ENCODE assay signal across 8 cellular contexts in the genomic region with DNA sequence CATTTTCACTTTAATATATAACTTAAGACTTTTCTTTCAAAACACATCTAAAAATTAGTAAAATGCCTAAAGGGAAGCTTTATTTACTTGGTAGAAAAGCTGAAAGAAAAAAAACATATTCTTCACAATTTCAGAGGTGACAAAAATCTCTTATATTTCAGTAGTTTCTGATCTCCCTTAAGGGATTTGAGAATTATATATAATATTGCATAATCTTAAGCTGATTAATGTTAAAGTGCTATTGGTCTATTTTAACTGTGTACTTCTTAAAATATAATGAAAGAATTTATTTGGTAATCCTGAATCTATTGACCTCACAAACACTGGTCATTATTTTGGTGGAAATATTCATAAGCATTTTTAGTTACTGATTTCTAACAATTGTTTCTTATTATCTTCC. TPM values are rescaled to one million over a fixed set of nuclear protein-coding genes. Genes with fewer than 3 reads are reported as not detected.
A peak's percentile ranks its signal among the peaks of the same experiment; 100 is the strongest.
DNase-seq lines count a peak whose midpoint lies in the region; ATAC-seq and TF ChIP-seq lines count a peak whose summit lies in the region.

No MANE protein-coding gene starts in this region.

- peak overlapping the region; percentile 92 for H3K4me2 ChIP-seq in mammary epithelial cell (ENCODE audit: insufficient read depth, low read depth, low read length)

- intact Hi-C loops in mammary epithelial cell (cut with micrococcal nuclease) (loop anchor here (5.0 kb wide), 2 partner anchors 104 to 121 kb away; no protein-coding TSS in a partner anchor), posterior cingulate gyrus (cut with DNase I) (no loop called here)

- peak overlapping the region; percentile 99 for H2AFZ ChIP-seq in mammary epithelial cell (ENCODE audit: low read depth, low read length)

- TF ChIP-seq CTCF in 22Rv1 (IDR thresholded peaks at IDR 0.05) (no peak), mammary epithelial cell (conservative IDR thresholded peaks at IDR 0.05 in 1 of 2, IDR thresholded peaks at IDR 0.05 in 1 of 2; ENCODE audit: extremely low read depth in 1 of 2, insufficient read depth in 1 of 2, low read depth in 1 of 2, low read length in 2 of 2) (no peak)

- peak overlapping the region; percentile 85 for H3K4me3 ChIP-seq in HUES64 (ENCODE audit: low read length)
- H3K4me3 ChIP-seq in mammary epithelial cell (replicated peaks in 1 of 3; ENCODE audit: insufficient read depth in 1 of 3, low read depth in 2 of 3, low read length in 3 of 3) = peak overlapping the region; percentile 68 to 81 (median 73)
- H3K4me3 ChIP-seq in mucosa of stomach (ENCODE audit: low read length) = peak overlapping the region; percentile 83

- in situ Hi-C loops in mammary epithelial cell (cut with MboI; ENCODE audit: low sequenced_read_pairs in 2 of 2) = no loop called here

- DNase-seq in mammary epithelial cell = no peak
- DNase-seq in posterior cingulate gyrus = no peak
- no peak for DNase-seq in NAMALWA (ENCODE audit: low spot score)

- peaks cover 10% of the 10 kb centered on the region; the same call in 1 of the 2 replicates for H3K36me3 ChIP-seq in HUES64 (ENCODE audit: insufficient read depth, low read length)
- no peaks in the 10 kb centered on the region for H3K36me3 ChIP-seq in mammary epithelial cell (ENCODE audit: insufficient read depth, low read length)
- H3K36me3 ChIP-seq in mucosa of stomach (ENCODE audit: control insufficient read depth, insufficient read depth, low read length) = peaks cover 6% of the 10 kb centered on the region

- no TSS peak for BruUV-seq in mammary epithelial cell (replicated peaks; lab: Mats Ljungman, UMichigan)

- H3K27ac ChIP-seq in 22Rv1 (peak overlapping the region; percentile 96), HUES64 (ENCODE audit: low read depth, low read length) (peak overlapping the region; percentile 91), mammary epithelial cell (ENCODE audit: insufficient read depth, low read depth, low read length) (peak overlapping the region; percentile 83)

- no peaks in the 10 kb centered on the region for H3K9me3 ChIP-seq in HUES64 (ENCODE audit: insufficient read depth, low read depth, low read length)
- H3K9me3 ChIP-seq in mammary epithelial cell (replicated peaks; ENCODE audit: insufficient read depth, low read length) = no peaks in the 10 kb centered on the region
- H3K9me3 ChIP-seq in mucosa of stomach (ENCODE audit: control insufficient read depth, low read length) = no peaks in the 10 kb centered on the region

- H3K9ac ChIP-seq in HUES64 (ENCODE audit: low read depth, low read length) = peak overlapping the region; percentile 92
- H3K9ac ChIP-seq in mammary epithelial cell (ENCODE audit: insufficient read depth, low read length) = peak overlapping the region; percentile 94
- H3K9ac ChIP-seq in mucosa of stomach (ENCODE audit: low read length) = peak overlapping the region; percentile 85

- peaks cover 26% of the 10 kb centered on the region for H3K79me2 ChIP-seq in mammary epithelial cell (ENCODE audit: insufficient read depth, low read length)

- CTCF ChIA-PET in mammary epithelial cell (lab: Charles Lee; ENCODE audit: low non-redundant PET) = no interaction called here

- H4K20me1 ChIP-seq in mammary epithelial cell (ENCODE audit: insufficient read depth, low read length) = no peaks in the 10 kb centered on the region

- ATAC-seq in HG03521 (IDR thresholded peaks at IDR 0.05; ENCODE audit: unreplicated experiment) (no peak), HG02840 (IDR thresholded peaks at IDR 0.05; ENCODE audit: low FRiP score, unreplicated experiment) (no peak)

- peaks cover 10% of the 10 kb centered on the region; the same call in 1 of the 2 replicates for H3K4me1 ChIP-seq in HUES64 (ENCODE audit: insufficient read depth, low read length)
- H3K4me1 ChIP-seq in mammary epithelial cell (ENCODE audit: insufficient read depth, low read length) = peaks cover 22% of the 10 kb centered on the region
- H3K4me1 ChIP-seq in mucosa of stomach (ENCODE audit: control insufficient read depth, insufficient read depth, low read length) = peaks cover 11% of the 10 kb centered on the region

- H3K27me3 ChIP-seq in HUES64 (ENCODE audit: insufficient read depth, low read length) (no peaks in the 10 kb centered on the region), mammary epithelial cell (ENCODE audit: insufficient read depth, low read length) (no peaks in the 10 kb centered on the region), mucosa of stomach (ENCODE audit: control insufficient read depth, insufficient read depth, low read length) (no peaks in the 10 kb centered on the region)

- dilution Hi-C loops in mammary epithelial cell (cut with HindIII; ENCODE audit: low sequenced_read_pairs) = loop anchor here (25.0 kb wide), 1 partner anchor 179 kb away; a partner anchor contains a TSS

RNA-seq across cellular contexts. Expression of a gene that starts 1.2 kb away (rescaled TPM):
- polyA plus RNA-seq in HUES64 (2013, experiment 1 of 2) = 24.0 TPM
- 26.4 TPM for polyA plus RNA-seq in HUES64 (2013, experiment 2 of 2)
- 10 to 100 TPM; 30.0 to 42.2 TPM for total RNA-seq in mammary epithelial cell
- polyA plus RNA-seq in mammary epithelial cell = 23.0 TPM
- polyA minus RNA-seq in mammary epithelial cell = 36.9 TPM

RNA-seq across cellular contexts. Expression of a gene that starts 55.8 kb away (rescaled TPM):
- polyA plus RNA-seq in HUES64 (2013, experiment 1 of 2) = 6.1 TPM
- 6.6 TPM for polyA plus RNA-seq in HUES64 (2013, experiment 2 of 2)
- total RNA-seq in mammary epithelial cell = 10 to 100 TPM; 14.3 to 21.6 TPM
- 5.9 TPM for polyA plus RNA-seq in mammary epithelial cell
- 31.0 TPM for polyA minus RNA-seq in mammary epithelial cell
